Comparison of ENCODE assay signal across 24 cellular contexts in the genomic region with DNA sequence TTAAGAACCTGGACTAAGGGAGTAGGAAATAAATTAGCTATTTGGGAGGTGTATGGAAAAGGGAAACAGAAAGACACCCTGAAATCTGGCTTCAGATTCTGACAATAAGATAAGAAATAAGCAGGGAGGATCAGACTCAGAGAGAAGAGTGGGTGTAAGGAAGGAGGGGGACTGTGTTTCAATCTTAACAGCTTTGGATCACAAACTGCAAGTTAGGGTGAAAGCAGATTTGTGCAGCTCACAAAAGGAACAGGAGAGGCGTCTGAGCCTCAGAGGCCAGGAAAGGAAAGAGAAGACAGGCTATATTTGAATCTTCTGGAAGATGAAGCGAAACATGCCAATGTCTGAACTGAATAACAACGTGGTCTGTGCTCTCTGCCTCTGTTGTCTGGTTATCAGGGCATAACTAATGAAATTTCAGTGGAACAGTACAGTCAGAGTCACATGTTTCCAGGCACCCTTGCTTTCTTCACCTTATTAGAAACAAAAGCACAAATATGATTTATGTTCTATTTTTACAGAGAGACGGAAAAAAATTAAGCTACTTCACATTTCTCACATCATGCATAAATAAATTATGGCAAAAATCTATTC. TPM values are rescaled to one million over a fixed set of nuclear protein-coding genes. Genes with fewer than 3 reads are reported as not detected.
DNase-seq lines count a peak whose midpoint lies in the region; ATAC-seq and TF ChIP-seq lines count a peak whose summit lies in the region.
"Had no signal": no experiment of that assay in that cellular context is flagged by ENCODE, and none has a peak within 500 bp of the region (broad histone marks: within the 10 kb centered on the region; RNA-seq: fewer than 3 reads in every experiment).

No MANE protein-coding gene starts in this region.

- peak; percentile 67 for ATAC-seq in HG02610 (IDR thresholded peaks at IDR 0.05; ENCODE audit: unreplicated experiment)
- ATAC-seq in activated T-cell treated with anti-CD3 and anti-CD28 coated beads, Interleukin-2, amount 50 U/mL, for 4 hours = no peak
- no peak for ATAC-seq in CD8-positive, alpha-beta T cell
- ATAC-seq: HCT116, left cardiac atrium, psoas muscle had no signal

- H3K27ac ChIP-seq in angular gyrus (ENCODE audit: low read depth, low read length) = peak overlapping the region; percentile 74
- H3K27ac ChIP-seq in CD8-positive, alpha-beta T cell (ENCODE audit: low read depth, low read length) = no peak overlapping the region
- H3K27ac ChIP-seq in brain microvascular endothelial cell = no peak overlapping the region
- H3K27ac ChIP-seq: adrenal gland, C4-2B, neural progenitor cell, psoas muscle, spleen had no signal

- no peak overlapping the region for H3K27ac Mint-ChIP-seq in CD8-positive, alpha-beta T cell
- H3K27ac Mint-ChIP-seq: activated T-helper 2 cell treated with anti-CD3 and anti-CD28 coated beads, Interferon-gamma antibody, Interleukin-2, Interleukin-4, amounts not matched to agents 10 μg/mL and 5 μg/mL and 100 μg/mL, durations not matched to agents 14 hours and 24 hours and 36 hours; neural progenitor cell; T-helper 2 cell treated with Interferon-gamma antibody and Interleukin-4, amounts not matched to agents 5 μg/mL and 100 μg/mL, for 36 hours had no signal

- H3K27me3 ChIP-seq in BE2C (no peaks in the 10 kb centered on the region), brain microvascular endothelial cell (replicated peaks) (no peaks in the 10 kb centered on the region)
- H3K27me3 ChIP-seq in CD8-positive, alpha-beta T cell (ENCODE audit: insufficient read depth, low read length) = no peaks in the 10 kb centered on the region
- H3K27me3 ChIP-seq: adrenal gland, neural progenitor cell, spleen had no signal

- TF ChIP-seq CTCF in BE2C (IDR thresholded peaks at IDR 0.05; ENCODE audit: low read depth, low read length) (no peak), brain microvascular endothelial cell (IDR thresholded peaks at IDR 0.05; ENCODE audit: low read depth, low read length, missing control alignments) (no peak)
- TF ChIP-seq CTCF in CD8-positive, alpha-beta T cell (IDR thresholded peaks at IDR 0.05) = no peak

- intact Hi-C loops in CD8-positive, alpha-beta T cell (cut with DNase I, micrococcal nuclease) = no loop called here

- DNase-seq in BE2C = peak; percentile 35
- DNase-seq in middle frontal gyrus (ENCODE audit: extremely low spot score, low spot score) = peak; percentile 10
- DNase-seq in activated T-cell treated with anti-CD3 and anti-CD28 coated beads, Interleukin-2, amount 50 U/mL, for 4 hours = no peak
- DNase-seq in CD8-positive, alpha-beta T cell = no peak
- no peak for DNase-seq in brain microvascular endothelial cell
- no peak for DNase-seq in erythroblast (lab: John Stamatoyannopoulos, UW)
- DNase-seq: adrenal gland; DMS 273 treated with DMSO at 0.1 percent for 48 hours; GDM1; Kasumi-1; left cardiac atrium; NCI-H1105; psoas muscle; SIG-M5; spleen; stimulated activated CD8-positive, alpha-beta memory T cell treated with anti-CD3 and anti-CD28 coated beads, Interleukin-4, amount 100 ng/mL, for 48 hours had no signal

- H3K9me3 ChIP-seq in BE2C = no peaks in the 10 kb centered on the region
- no peaks in the 10 kb centered on the region for H3K9me3 ChIP-seq in CD8-positive, alpha-beta T cell (ENCODE audit: low read length)
- H3K9me3 ChIP-seq: adrenal gland, psoas muscle, spleen, thoracic aorta had no signal

- CTCF ChIA-PET in CD8-positive, alpha-beta T cell (lab: Charles Lee) = interaction anchor here (0.6 to 2.0 kb wide), 2 partner anchors 9 to 18 kb away, joined by 3 to 7 read pairs; no protein-coding TSS in a partner anchor

- H3K36me3 ChIP-seq in BE2C (peaks cover 7% of the 10 kb centered on the region), brain microvascular endothelial cell (replicated peaks) (peaks cover 4% of the 10 kb centered on the region)
- peaks cover 32% of the 10 kb centered on the region for H3K36me3 ChIP-seq in CD8-positive, alpha-beta T cell (ENCODE audit: insufficient read depth, low read length)
- H3K36me3 ChIP-seq: adrenal gland, neural progenitor cell had no signal

- H3K4me1 Mint-ChIP-seq in activated T-cell treated with anti-CD3 and anti-CD28 coated beads, Interleukin-2, amount 50 U/mL, for 4 hours (ENCODE audit: low read depth) = peaks cover 2% of the 10 kb centered on the region
- H3K4me1 Mint-ChIP-seq in CD8-positive, alpha-beta T cell (ENCODE audit: low read depth) = peaks cover 20% of the 10 kb centered on the region
- H3K4me1 Mint-ChIP-seq: neural progenitor cell had no signal

- no peaks in the 10 kb centered on the region for H3K27me3 Mint-ChIP-seq in activated T-cell treated with anti-CD3 and anti-CD28 coated beads, Interleukin-2, amount 50 U/mL, for 4 hours (ENCODE audit: low read depth)
- no peaks in the 10 kb centered on the region for H3K27me3 Mint-ChIP-seq in CD8-positive, alpha-beta T cell (ENCODE audit: low read depth)

- no peak overlapping the region for H3K4me3 Mint-ChIP-seq in activated T-cell treated with anti-CD3 and anti-CD28 coated beads, Interleukin-2, amount 50 U/mL, for 4 hours
- no peak overlapping the region for H3K4me3 Mint-ChIP-seq in CD8-positive, alpha-beta T cell
- H3K4me3 Mint-ChIP-seq: neural progenitor cell; T-helper 2 cell treated with Interferon-gamma antibody and Interleukin-4, amounts not matched to agents 5 μg/mL and 100 μg/mL, for 36 hours had no signal

- no peak for TF ChIP-seq POLR2A in erythroblast (IDR thresholded peaks at IDR 0.05; ENCODE audit: low read length)

- peaks cover 30% of the 10 kb centered on the region for H3K36me3 Mint-ChIP-seq in activated T-cell treated with anti-CD3 and anti-CD28 coated beads, Interleukin-2, amount 50 U/mL, for 4 hours (ENCODE audit: insufficient read depth)
- peaks cover 56% of the 10 kb centered on the region for H3K36me3 Mint-ChIP-seq in CD8-positive, alpha-beta T cell

- H3K4me3 ChIP-seq in BE2C (ENCODE audit: low read depth, low read length) = no peak overlapping the region
- H3K4me3 ChIP-seq in CD8-positive, alpha-beta T cell (ENCODE audit: low read depth, low read length) = no peak overlapping the region
- no peak overlapping the region for H3K4me3 ChIP-seq in brain microvascular endothelial cell (ENCODE audit: low read depth, low read length)
- H3K4me3 ChIP-seq: adrenal gland, neural progenitor cell, psoas muscle, spleen, thoracic aorta had no signal

- in situ Hi-C loops in brain microvascular endothelial cell (cut with HindIII; ENCODE audit: low pct_ligation_motif_present, low sequenced_read_pairs) = no loop called here

- POLR2A ChIA-PET in CD8-positive, alpha-beta T cell (lab: Charles Lee) = no interaction called here

- H3K9me3 Mint-ChIP-seq in activated T-cell treated with anti-CD3 and anti-CD28 coated beads, Interleukin-2, amount 50 U/mL, for 4 hours = no peaks in the 10 kb centered on the region
- H3K9me3 Mint-ChIP-seq in CD8-positive, alpha-beta T cell = no peaks in the 10 kb centered on the region
- H3K9me3 Mint-ChIP-seq: activated T-helper 2 cell treated with anti-CD3 and anti-CD28 coated beads, Interferon-gamma antibody, Interleukin-2, Interleukin-4, amounts not matched to agents 10 μg/mL and 5 μg/mL and 100 μg/mL, durations not matched to agents 14 hours and 24 hours and 36 hours; neural progenitor cell; T-helper 2 cell treated with Interferon-gamma antibody and Interleukin-4, amounts not matched to agents 5 μg/mL and 100 μg/mL, for 36 hours had no signal

- H3K4me1 ChIP-seq in BE2C = peaks cover 14% of the 10 kb centered on the region
- no peaks in the 10 kb centered on the region for H3K4me1 ChIP-seq in CD8-positive, alpha-beta T cell (ENCODE audit: insufficient read depth, low read length)
- H3K4me1 ChIP-seq: adrenal gland had no signal

RNA-seq across cellular contexts. Expression of a gene that starts 26.6 kb away (rescaled TPM):
- polyA plus RNA-seq in BE2C (2012; ENCODE audit: insufficient read depth, insufficient read length, low read depth) = 6.1 TPM
- 10 to 100 TPM in 1 of 3 donors, 1 to 10 TPM in 2; 9.2 to 11.0 (median 9.8) TPM for total RNA-seq in activated T-cell treated with anti-CD3 and anti-CD28 coated beads, Interleukin-2, amount 50 U/mL, for 4 hours
- total RNA-seq in CD8-positive, alpha-beta T cell = 10 to 100 TPM; 77.9 to 79.5 TPM

RNA-seq across cellular contexts. Expression of a gene that starts 26.7 kb away (rescaled TPM):
- 20.8 TPM for polyA plus RNA-seq in BE2C (2012; ENCODE audit: insufficient read depth, insufficient read length, low read depth)
- 10 to 100 TPM; 29.7 to 40.9 (median 38.8) TPM for total RNA-seq in activated T-cell treated with anti-CD3 and anti-CD28 coated beads, Interleukin-2, amount 50 U/mL, for 4 hours
- 1 to 10 TPM; 1.4 to 1.5 TPM for total RNA-seq in CD8-positive, alpha-beta T cell

Comparison
In these comparisons a context has a peak if more than half of its experiments do, and no peak if none do; other contexts are left out.
1. DNase-seq: peak in BE2C (single experiment) and middle frontal gyrus (single experiment); none in activated T-cell treated with anti-CD3 and anti-CD28 coated beads, Interleukin-2, amount 50 U/mL, for 4 hours (single experiment), CD8-positive, alpha-beta T cell (0 of 7), brain microvascular endothelial cell (single experiment) and erythroblast (0 of 2).
2. RNA of a gene that starts 26.6 kb away (total RNA-seq): 77.9 to 79.5 TPM in CD8-positive, alpha-beta T cell; 9.2 to 11.0 TPM in activated T-cell treated with anti-CD3 and anti-CD28 coated beads, Interleukin-2, amount 50 U/mL, for 4 hours; every median in the first group is over 4 times any median in the second.
3. RNA of a gene that starts 26.7 kb away (total RNA-seq): 29.7 to 40.9 TPM in activated T-cell treated with anti-CD3 and anti-CD28 coated beads, Interleukin-2, amount 50 U/mL, for 4 hours; 1.4 to 1.5 TPM in CD8-positive, alpha-beta T cell; every median in the first group is over 10 times any median in the second.